In the genomic region with DNA sequence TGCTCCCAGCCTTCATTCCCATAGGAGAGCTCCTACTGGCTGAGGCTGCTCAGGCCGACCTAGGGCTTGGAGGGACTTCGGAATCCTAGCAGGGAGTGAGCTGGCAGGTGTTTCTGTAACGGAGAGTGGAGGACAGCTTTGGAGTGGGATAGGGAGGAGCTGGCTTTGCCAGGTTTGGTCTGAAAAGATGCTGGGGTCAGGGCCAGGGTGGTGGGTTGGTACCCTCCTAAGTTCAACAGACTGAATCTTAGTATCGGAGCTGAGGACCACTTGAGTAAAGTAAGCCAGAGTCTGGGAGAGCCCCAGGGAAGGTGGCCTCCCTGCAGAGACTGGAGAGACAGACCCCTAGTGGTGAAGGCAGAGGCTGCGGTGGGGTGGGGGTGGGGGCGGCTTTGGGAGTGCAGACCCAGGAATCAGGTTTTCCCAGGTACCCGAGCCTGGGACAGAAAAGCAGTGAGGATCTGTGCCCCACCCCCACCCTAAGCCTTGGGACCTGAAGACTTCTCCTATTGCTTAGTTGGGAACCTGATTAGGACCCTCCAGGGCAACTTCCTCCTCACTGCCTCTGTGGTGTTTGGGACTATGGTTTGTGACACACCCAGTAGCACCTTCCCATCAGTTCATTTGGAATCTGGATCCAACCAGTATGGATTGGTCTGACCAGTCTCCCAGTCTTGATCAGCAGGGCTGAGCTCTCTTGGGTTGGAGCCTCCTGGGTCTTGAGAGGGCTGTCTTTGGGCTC, we compare ENCODE assay signal across 8 cellular contexts. TPM values are rescaled to one million over a fixed set of nuclear protein-coding genes. Genes with fewer than 3 reads are reported as not detected.
DNase-seq lines count a peak whose midpoint lies in the region; ATAC-seq and TF ChIP-seq lines count a peak whose summit lies in the region.

No MANE protein-coding gene starts in this region.

- no peaks in the 10 kb centered on the region for H3K36me3 Mint-ChIP-seq in activated CD4-positive, alpha-beta memory T cell treated with anti-CD3 and anti-CD28 coated beads for 36 hours

- TF ChIP-seq CTCF in fibroblast of villous mesenchyme (IDR thresholded peaks at IDR 0.05; ENCODE audit: insufficient read depth, low read depth, low read length): peak; percentile 54
- peak in 3 of 4 experiments; percentile 22 to 39 (median 27) for TF ChIP-seq CTCF in prostate gland (IDR thresholded peaks at IDR 0.05)

- no peaks in the 10 kb centered on the region for H3K27me3 Mint-ChIP-seq in activated CD4-positive, alpha-beta memory T cell treated with anti-CD3 and anti-CD28 coated beads for 36 hours

- ATAC-seq in GM21529 (IDR thresholded peaks at IDR 0.05; ENCODE audit: unreplicated experiment) (no peak), GM21737 (IDR thresholded peaks at IDR 0.05; ENCODE audit: unreplicated experiment) (no peak)

- H3K4me1 Mint-ChIP-seq in activated CD4-positive, alpha-beta memory T cell treated with anti-CD3 and anti-CD28 coated beads for 36 hours (ENCODE audit: low read depth): peaks cover 61% of the 10 kb centered on the region

- H3K9me3 ChIP-seq in prostate gland: no peaks in the 10 kb centered on the region

- H3K27me3 ChIP-seq in prostate gland (replicated peaks; ENCODE audit: insufficient read depth): no peaks in the 10 kb centered on the region

- H3K4me3 ChIP-seq in fibroblast of villous mesenchyme (ENCODE audit: low read depth, low read length): peak overlapping the region; percentile 30
- peak overlapping the region; percentile 11 to 66 for H3K4me3 ChIP-seq in prostate gland

- CTCF ChIA-PET in activated CD4-positive, alpha-beta memory T cell treated with anti-CD3 and anti-CD28 coated beads for 36 hours (lab: Charles Lee): interaction anchor here (0.6 to 2.1 kb wide), 14 partner anchors 11 to 422 kb away, joined by 3 to 15 read pairs (median 4); a partner anchor contains a TSS

- H3K27ac Mint-ChIP-seq in activated CD4-positive, alpha-beta memory T cell treated with anti-CD3 and anti-CD28 coated beads for 36 hours: no peak overlapping the region

- H3K9me3 Mint-ChIP-seq in activated CD4-positive, alpha-beta memory T cell treated with anti-CD3 and anti-CD28 coated beads for 36 hours: no peaks in the 10 kb centered on the region

- peak overlapping the region; percentile 15 to 47 for H3K27ac ChIP-seq in prostate gland

- H3K4me1 ChIP-seq in prostate gland (replicated peaks): peaks cover 6% of the 10 kb centered on the region

- H3K36me3 ChIP-seq in prostate gland: no peaks in the 10 kb centered on the region

- peak overlapping the region; percentile 72 for H3K4me3 Mint-ChIP-seq in activated CD4-positive, alpha-beta memory T cell treated with anti-CD3 and anti-CD28 coated beads for 36 hours

- DNase-seq in D341Med (ENCODE audit: low spot score): peak; percentile 75
- peak; percentile 16 for DNase-seq in HK-2 (ENCODE audit: unreplicated experiment)
- peak; percentile 28 for DNase-seq in activated CD4-positive, alpha-beta memory T cell treated with anti-CD3 and anti-CD28 coated beads for 36 hours
- DNase-seq in fibroblast of villous mesenchyme (ENCODE audit: low read depth): no peak
- DNase-seq in prostate gland (ENCODE audit: low spot score): no peak
- DNase-seq in NCI-H2029 treated with DMSO at 0.1 percent for 48 hours (lab: John Stamatoyannopoulos, UW): no peak

- no peak for TF ChIP-seq POLR2A in prostate gland (IDR thresholded peaks at IDR 0.05)

- WGBS in prostate gland: 15% methylated on average over 7 of the region's 7 CpGs

- POLR2A ChIA-PET in activated CD4-positive, alpha-beta memory T cell treated with anti-CD3 and anti-CD28 coated beads for 36 hours (lab: Charles Lee): interaction anchor here (0.6 kb wide), 1 partner anchor 1863 kb away, joined by 3 read pairs; no protein-coding TSS in a partner anchor

- intact Hi-C loops in activated CD4-positive, alpha-beta memory T cell treated with anti-CD3 and anti-CD28 coated beads for 36 hours (cut with micrococcal nuclease): loop anchor here (5.0 kb wide), 2 partner anchors 54 to 206 kb away; a partner anchor contains a TSS
- intact Hi-C loops in prostate gland (cut with DNase I): loop anchor here (5.0 kb wide), 3 partner anchors 39 to 236 kb away; no protein-coding TSS in a partner anchor

RNA-seq across cellular contexts. Expression of a gene that starts 3.0 kb away (rescaled TPM):
- 1 to 10 TPM; 7.5 to 8.2 TPM for total RNA-seq in activated CD4-positive, alpha-beta memory T cell treated with anti-CD3 and anti-CD28 coated beads for 36 hours
- total RNA-seq in fibroblast of villous mesenchyme (3.9 and 5.6 TPM in 2 replicates), prostate gland (10 to 100 TPM in 1 of 2 donors, 1 to 10 TPM in 1; 9.2 to 13.9 TPM)

RNA-seq across cellular contexts. Expression of a gene that starts 23.8 kb away (rescaled TPM):
- total RNA-seq in activated CD4-positive, alpha-beta memory T cell treated with anti-CD3 and anti-CD28 coated beads for 36 hours: 1 to 10 TPM; 5.7 to 6.1 TPM
- 15.1 and 31.1 TPM in 2 replicates for total RNA-seq in fibroblast of villous mesenchyme
- total RNA-seq in prostate gland: 10 to 100 TPM; 26.1 to 26.8 TPM

RNA-seq across cellular contexts. Expression of a gene that starts 52.4 kb away (rescaled TPM):
- total RNA-seq in activated CD4-positive, alpha-beta memory T cell treated with anti-CD3 and anti-CD28 coated beads for 36 hours: 10 to 100 TPM; 16.3 to 22.2 TPM
- total RNA-seq in fibroblast of villous mesenchyme: 6.4 and 8.6 TPM in 2 replicates
- total RNA-seq in prostate gland: 10 to 100 TPM; 29.7 to 29.8 TPM

Comparison
In these comparisons a context has a peak if more than half of its experiments do, and no peak if none do; other contexts are left out.
1. DNase-seq: peak in D341Med (single experiment), HK-2 (single experiment) and activated CD4-positive, alpha-beta memory T cell treated with anti-CD3 and anti-CD28 coated beads for 36 hours (single experiment); none in fibroblast of villous mesenchyme (single experiment), prostate gland (single experiment) and NCI-H2029 treated with DMSO at 0.1 percent for 48 hours (single experiment).